In genomic region chr14:103537175-103537990, GRCh38 we compare ENCODE assay signal across 15 cellular contexts. TPM values are rescaled to one million over a fixed set of nuclear protein-coding genes. Genes with fewer than 3 reads are reported as not detected.
DNase-seq lines count a peak whose midpoint lies in the region; ATAC-seq and TF ChIP-seq lines count a peak whose summit lies in the region.
"Had no signal": no experiment of that assay in that cellular context is flagged by ENCODE, and none has a peak within 500 bp of the region (broad histone marks: within the 10 kb centered on the region; RNA-seq: fewer than 3 reads in every experiment).

No MANE protein-coding gene starts in this region.

- no peak for ATAC-seq in gastroesophageal sphincter
- ATAC-seq in gastrocnemius medialis, result no peak
- no peak for ATAC-seq in activated naive CD4-positive, alpha-beta T cell treated with anti-CD3 and anti-CD28 coated beads, Interleukin-2, amount 50 U/mL, for 72 hours
- ATAC-seq in HG03521 (IDR thresholded peaks at IDR 0.05; ENCODE audit: unreplicated experiment), result no peak

- TF ChIP-seq CTCF in gastroesophageal sphincter (IDR thresholded peaks at IDR 0.05) (no peak), gastrocnemius medialis (IDR thresholded peaks at IDR 0.05 in 4 of 5, conservative IDR thresholded peaks at IDR 0.05 in 1 of 5) (no peak)

- TF ChIP-seq EP300 in gastroesophageal sphincter (IDR thresholded peaks at IDR 0.05), result no peak

- H3K9me3 Mint-ChIP-seq in activated naive CD4-positive, alpha-beta T cell treated with anti-CD3 and anti-CD28 coated beads, Interleukin-2, amount 50 U/mL, for 72 hours, result no peaks in the 10 kb centered on the region

- H3K9me3 ChIP-seq in adipocyte (ENCODE audit: control insufficient read depth, low read length) (no peaks in the 10 kb centered on the region), gastroesophageal sphincter (no peaks in the 10 kb centered on the region), gastrocnemius medialis (no peaks in the 10 kb centered on the region)

- no peaks in the 10 kb centered on the region for H3K27me3 ChIP-seq in adipocyte (replicated peaks; ENCODE audit: control insufficient read depth, insufficient read depth, low read length)
- no peaks in the 10 kb centered on the region for H3K27me3 ChIP-seq in gastroesophageal sphincter
- H3K27me3 ChIP-seq in gastrocnemius medialis, result no peaks in the 10 kb centered on the region

- DNase-seq in adipocyte (ENCODE audit: low read depth) (no peak), gastrocnemius medialis (no peak), ecto neural progenitor cell (ENCODE audit: low spot score) (no peak), DMS 273 (lab: John Stamatoyannopoulos, UW; ENCODE audit: unreplicated experiment) (no peak)
- no peak for DNase-seq in activated naive CD4-positive, alpha-beta T cell treated with anti-CD3 and anti-CD28 coated beads, Interleukin-2, amount 50 U/mL, for 72 hours (ENCODE audit: low spot score in 2 of 2)
- DNase-seq: activated gamma-delta T cell treated with Interleukin-2 at 50 U/mL for 16 hours; central memory CD4-positive, alpha-beta T cell; NCI-H2029; NCI-H526; occipital lobe; stimulated activated CD4-positive, alpha-beta T cell treated with anti-CD3 and anti-CD28 coated beads, Interleukin-15, amount 100 ng/mL, for 24 hours had no signal

- H3K4me3 ChIP-seq in adipocyte (ENCODE audit: low read length) (no peak overlapping the region), gastroesophageal sphincter (no peak overlapping the region), gastrocnemius medialis (no peak overlapping the region)
- H3K4me3 ChIP-seq: lung had no signal

- H3K36me3 ChIP-seq in adipocyte (ENCODE audit: control insufficient read depth, insufficient read depth, low read length, severe bottlenecking) (no peaks in the 10 kb centered on the region), gastroesophageal sphincter (peaks cover 0 to 36% of the 10 kb centered on the region in 2 donors), gastrocnemius medialis (peaks cover 0 to 20% of the 10 kb centered on the region in 2 donors)

- H3K4me1 ChIP-seq in adipocyte (ENCODE audit: control insufficient read depth, insufficient read depth, low read length) (peaks cover 62% of the 10 kb centered on the region), gastroesophageal sphincter (peaks cover 13 to 100% (median 72%) of the 10 kb centered on the region in 3 donors), gastrocnemius medialis (peaks cover 24 to 25% of the 10 kb centered on the region in 2 donors)

- intact Hi-C loops in gastrocnemius medialis (cut with DNase I; ENCODE audit: low total_unique reads), result no loop called here

- TF ChIP-seq POLR2A in GM19193 (IDR thresholded peaks at IDR 0.05; ENCODE audit: extremely low read depth, insufficient read depth, insufficient read length) (peak; percentile 1), gastroesophageal sphincter (IDR thresholded peaks at IDR 0.05) (no peak), gastrocnemius medialis (IDR thresholded peaks at IDR 0.05) (no peak)

- peak overlapping the region; percentile 12 to 96 (median 94) for H3K27ac ChIP-seq in gastroesophageal sphincter
- peak overlapping the region; percentile 23 to 81 (median 47) for H3K27ac ChIP-seq in gastrocnemius medialis

- in situ Hi-C loops in gastrocnemius medialis (cut with MboI; ENCODE audit: low sequenced_read_pairs in 4 of 4), result no loop called here

- WGBS in gastroesophageal sphincter (ENCODE audit: low coverage in 1 of 2), 2 donors, result no CpG with 5 or more reads among the region's 18 CpGs

- peak overlapping the region in 1 of 2 donors; percentile 36 for H3K27ac Mint-ChIP-seq in activated naive CD4-positive, alpha-beta T cell treated with anti-CD3 and anti-CD28 coated beads, Interleukin-2, amount 50 U/mL, for 72 hours

- no peaks in the 10 kb centered on the region for H3K36me3 Mint-ChIP-seq in activated naive CD4-positive, alpha-beta T cell treated with anti-CD3 and anti-CD28 coated beads, Interleukin-2, amount 50 U/mL, for 72 hours

- H3K9ac ChIP-seq in adipocyte (ENCODE audit: low read length), result peak overlapping the region; percentile 56

RNA-seq across cellular contexts. Expression of gene TRMT61A, which starts 8.4 kb away (rescaled TPM):
- 10 to 100 TPM; 22.5 to 45.2 (median 30.9) TPM for total RNA-seq in gastroesophageal sphincter
- 10 to 100 TPM in 1 of 4 donors, 1 to 10 TPM in 3; 8.3 to 11.0 (median 9.6) TPM for total RNA-seq in gastrocnemius medialis
- total RNA-seq in activated naive CD4-positive, alpha-beta T cell treated with anti-CD3 and anti-CD28 coated beads, Interleukin-2, amount 50 U/mL, for 72 hours, result 1 to 10 TPM; 5.6 to 9.2 TPM

RNA-seq across cellular contexts. Expression of gene CKB, which starts 14.8 kb away (rescaled TPM):
- total RNA-seq in gastroesophageal sphincter, result 1,000 to 10,000 TPM in 2 of 4 donors, 100 to 1,000 TPM in 2; 453 to 1,624 (median 922) TPM
- total RNA-seq in gastrocnemius medialis, result 100 to 1,000 TPM in 1 of 4 donors, 10 to 100 TPM in 3; 20.7 to 110 (median 43.4) TPM
- 1 to 10 TPM; 2.6 to 9.4 TPM for total RNA-seq in activated naive CD4-positive, alpha-beta T cell treated with anti-CD3 and anti-CD28 coated beads, Interleukin-2, amount 50 U/mL, for 72 hours

RNA-seq across cellular contexts. Expression of gene BAG5, which starts 25.1 kb away (rescaled TPM):
- total RNA-seq in gastroesophageal sphincter, result 10 to 100 TPM; 31.1 to 41.3 (median 38.5) TPM
- 10 to 100 TPM; 16.9 to 22.6 (median 21.0) TPM for total RNA-seq in gastrocnemius medialis
- 10 to 100 TPM; 15.6 to 24.1 TPM for total RNA-seq in activated naive CD4-positive, alpha-beta T cell treated with anti-CD3 and anti-CD28 coated beads, Interleukin-2, amount 50 U/mL, for 72 hours

RNA-seq across cellular contexts. Expression of gene COA8, which starts 25.4 kb away (rescaled TPM):
- 10 to 100 TPM; 25.8 to 41.4 (median 28.4) TPM for total RNA-seq in gastroesophageal sphincter
- total RNA-seq in gastrocnemius medialis, result 100 to 1,000 TPM in 1 of 4 donors, 10 to 100 TPM in 3; 56.7 to 111 (median 71.7) TPM
- 10 to 100 TPM; 14.1 to 39.9 TPM for total RNA-seq in activated naive CD4-positive, alpha-beta T cell treated with anti-CD3 and anti-CD28 coated beads, Interleukin-2, amount 50 U/mL, for 72 hours

Comparison
In these comparisons a context has a peak if more than half of its experiments do, and no peak if none do; other contexts are left out.
1. RNA of gene CKB, which starts 14.8 kb away (total RNA-seq): 453 to 1,624 TPM in gastroesophageal sphincter; 20.7 to 110 TPM in gastrocnemius medialis and 2.6 to 9.4 TPM in activated naive CD4-positive, alpha-beta T cell treated with anti-CD3 and anti-CD28 coated beads, Interleukin-2, amount 50 U/mL, for 72 hours; every median in the first group is over 4 times any median in the second.